In the genomic region with DNA sequence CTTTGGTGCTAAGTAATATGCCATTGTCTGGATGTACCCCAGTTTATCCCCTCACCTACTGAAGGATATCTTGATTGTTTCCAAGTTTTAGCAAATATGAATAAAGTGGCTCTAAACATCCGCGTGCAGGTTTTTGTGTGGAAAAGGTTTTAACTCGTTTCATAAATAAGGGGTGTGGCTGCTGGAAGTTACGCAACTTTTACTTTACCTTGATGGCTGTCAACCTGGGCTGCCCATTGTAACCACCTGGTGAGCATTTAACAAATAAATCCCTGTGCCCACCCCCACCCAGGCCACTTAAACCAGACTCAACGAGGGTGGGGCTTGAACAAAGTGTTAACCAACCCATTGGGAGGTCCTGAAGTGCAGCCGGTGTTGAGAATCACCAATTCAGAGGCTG, we compare ENCODE assay signal across 31 cellular contexts.
"Had no signal": no experiment of that assay in that cellular context is flagged by ENCODE, and none has a peak within 500 bp of the region (broad histone marks: within the 10 kb centered on the region; RNA-seq: fewer than 3 reads in every experiment).

No MANE protein-coding gene starts in this region.

- DNase-seq: natural killer cell; occipital lobe; ovary; posterior cingulate gyrus; psoas muscle; right cardiac atrium; spleen; stimulated activated CD4-positive, alpha-beta T cell treated with anti-CD3 and anti-CD28 coated beads, Interleukin-12 subunit alpha, Interleukin-12 subunit beta, amount 100 ng/mL, for 4 hours; stimulated activated CD4-positive, alpha-beta T cell treated with anti-CD3 and anti-CD28 coated beads, Interleukin-1b, Interleukin-23, amount 100 ng/mL, for 48 hours; stimulated activated CD4-positive, alpha-beta T cell treated with anti-CD3 and anti-CD28 coated beads, Interleukin-4, amount 100 ng/mL, for 1 hour; stimulated activated CD4-positive, alpha-beta T cell treated with anti-CD3 and anti-CD28 coated beads, Interleukin-4, amount 100 ng/mL, for 4 hours; stimulated activated CD8-positive, alpha-beta memory T cell treated with anti-CD3 and anti-CD28 coated beads, Interleukin-4, amount 100 ng/mL, for 48 hours; stimulated activated naive CD4-positive, alpha-beta T cell; stimulated activated naive CD8-positive, alpha-beta T cell treated with anti-CD3 and anti-CD28 coated beads, Interleukin-15, amount 100 ng/mL, for 72 hours; stimulated activated naive CD8-positive, alpha-beta T cell treated with anti-CD3 and anti-CD28 coated beads, Interleukin-15, Interleukin-2, amounts not matched to agents 100 U/mL and 50 U/mL, for 24 hours; substantia nigra; testis; tibial artery; transverse colon; upper lobe of right lung; uterus had no signal

- H3K9ac ChIP-seq: neural progenitor cell, parathyroid adenoma had no signal

- H3K36me3 ChIP-seq: neural progenitor cell, ovary, spleen, suprapubic skin, tibial artery, transverse colon, upper lobe of right lung, uterus had no signal

- H3K79me2 ChIP-seq: parathyroid adenoma had no signal

- ATAC-seq: natural killer cell; psoas muscle; right cardiac atrium; sciatic nerve; stimulated activated memory B cell treated with anti-CD40 and anti-IgM and Interleukin-4, amounts not matched to agents 10 μg/mL and 1 μg/mL and 100 μg/mL, for 72 hours; stimulated activated naive CD8-positive, alpha-beta T cell treated with anti-CD3 and anti-CD28 coated beads, Interleukin-15, amount 100 ng/mL, for 72 hours; stimulated activated naive CD8-positive, alpha-beta T cell treated with anti-CD3 and anti-CD28 coated beads, Interleukin-15, Interleukin-2, amounts not matched to agents 100 U/mL and 50 U/mL, for 24 hours; upper lobe of right lung had no signal

- H3K27me3 ChIP-seq: neural progenitor cell, ovary, spleen, suprapubic skin, testis, tibial artery, transverse colon, upper lobe of right lung, uterus had no signal

- H3K4me1 Mint-ChIP-seq: nephron had no signal

- H3K27me3 Mint-ChIP-seq: progenitor cell of endocrine pancreas; stimulated activated memory B cell treated with anti-CD40 and anti-IgM and Interleukin-4, amounts not matched to agents 10 μg/mL and 1 μg/mL and 100 μg/mL, for 72 hours; stimulated activated naive CD8-positive, alpha-beta T cell treated with anti-CD3 and anti-CD28 coated beads, Interleukin-15, amount 100 ng/mL, for 72 hours had no signal

- H3K9me3 ChIP-seq: ovary, psoas muscle, suprapubic skin, testis, tibial artery, transverse colon, upper lobe of right lung, uterus had no signal

- H3K27ac ChIP-seq: neural progenitor cell, ovary, parathyroid adenoma, psoas muscle, skin epidermis, spleen, suprapubic skin, testis, tibial artery, transverse colon, upper lobe of right lung, uterus had no signal

- H3K4me3 ChIP-seq: neural progenitor cell, ovary, psoas muscle, skin epidermis, smooth muscle cell, spleen, suprapubic skin, testis, tibial artery, transverse colon, upper lobe of right lung, uterus had no signal

- H3K4me2 ChIP-seq: neural progenitor cell, smooth muscle cell had no signal

- H3K4me1 ChIP-seq: neural progenitor cell, parathyroid adenoma, psoas muscle, suprapubic skin, testis, tibial artery, transverse colon, upper lobe of right lung, uterus had no signal

- H3K27ac Mint-ChIP-seq: natural killer cell; nephron; neural progenitor cell; progenitor cell of endocrine pancreas; stimulated activated memory B cell treated with anti-CD40 and anti-IgM and Interleukin-4, amounts not matched to agents 10 μg/mL and 1 μg/mL and 100 μg/mL, for 72 hours; stimulated activated naive CD8-positive, alpha-beta T cell treated with anti-CD3 and anti-CD28 coated beads, Interleukin-15, amount 100 ng/mL, for 72 hours; type B pancreatic cell had no signal

- H2AFZ ChIP-seq: neural progenitor cell, parathyroid adenoma had no signal

- H3K4me3 Mint-ChIP-seq: natural killer cell; nephron; neural progenitor cell; stimulated activated memory B cell treated with anti-CD40 and anti-IgM and Interleukin-4, amounts not matched to agents 10 μg/mL and 1 μg/mL and 100 μg/mL, for 72 hours; stimulated activated naive CD8-positive, alpha-beta T cell treated with anti-CD3 and anti-CD28 coated beads, Interleukin-15, amount 100 ng/mL, for 72 hours; type B pancreatic cell had no signal

- H3K9me3 Mint-ChIP-seq: natural killer cell; stimulated activated memory B cell treated with anti-CD40 and anti-IgM and Interleukin-4, amounts not matched to agents 10 μg/mL and 1 μg/mL and 100 μg/mL, for 72 hours had no signal

- H3K36me3 Mint-ChIP-seq: natural killer cell, type B pancreatic cell had no signal
